Comparison of ENCODE assay signal across 11 cellular contexts in the genomic region with DNA sequence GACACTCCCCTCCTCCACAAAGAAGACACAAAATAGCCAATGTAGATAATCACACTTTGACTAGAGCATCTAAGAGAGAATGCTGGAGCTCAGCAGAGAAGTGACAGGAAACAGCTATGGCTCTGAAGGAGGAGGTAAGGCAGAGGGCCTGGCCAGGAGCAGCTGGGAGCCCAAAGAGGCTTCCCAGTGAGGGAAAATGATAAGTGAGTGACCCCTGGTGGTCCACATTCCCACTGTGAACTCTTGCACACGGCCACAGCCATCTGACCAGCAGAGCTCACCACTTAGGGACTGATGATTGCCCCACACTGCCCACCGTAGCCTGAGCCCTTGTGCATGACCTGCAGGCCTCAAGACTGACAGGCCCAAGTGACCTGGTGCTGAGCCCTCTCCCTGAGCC.
A peak's percentile ranks its signal among the peaks of the same experiment; 100 is the strongest.
DNase-seq lines count a peak whose midpoint lies in the region; ATAC-seq and TF ChIP-seq lines count a peak whose summit lies in the region.
"Had no signal": no experiment of that assay in that cellular context is flagged by ENCODE, and none has a peak within 500 bp of the region (broad histone marks: within the 10 kb centered on the region; RNA-seq: fewer than 3 reads in every experiment).

No MANE protein-coding gene starts in this region.

- H3K36me3 Mint-ChIP-seq in CD4-positive, alpha-beta memory T cell = no peaks in the 10 kb centered on the region
- H3K36me3 Mint-ChIP-seq: mesothelial cell of epicardium had no signal

- H3K27me3 Mint-ChIP-seq in CD4-positive, alpha-beta memory T cell = no peaks in the 10 kb centered on the region

- H3K4me3 ChIP-seq in SJCRH30 = no peak overlapping the region
- H3K4me3 ChIP-seq in CD4-positive, alpha-beta memory T cell (ENCODE audit: low read length in 2 of 2) = no peak overlapping the region

- CTCF ChIA-PET in CD4-positive, alpha-beta memory T cell (lab: Charles Lee; ENCODE audit: partially characterized antibody) = no interaction called here

- H3K27me3 ChIP-seq in SJCRH30 = no peaks in the 10 kb centered on the region
- no peaks in the 10 kb centered on the region for H3K27me3 ChIP-seq in CD4-positive, alpha-beta memory T cell (ENCODE audit: insufficient read depth, low read length)

- intact Hi-C loops in CD4-positive, alpha-beta memory T cell (cut with micrococcal nuclease) = no loop called here

- H3K9me3 Mint-ChIP-seq in CD4-positive, alpha-beta memory T cell = peaks cover 0 to 10% (median 6%) of the 10 kb centered on the region in 8 donors

- POLR2A ChIA-PET in CD4-positive, alpha-beta memory T cell (lab: Charles Lee; ENCODE audit: partially characterized antibody) = no interaction called here

- TF ChIP-seq CTCF in C4-2B (conservative IDR thresholded peaks at IDR 0.05) = peak; percentile 5; the same call in 1 of the 2 replicates

- no peaks in the 10 kb centered on the region for H3K9me3 ChIP-seq in SJCRH30 (replicated peaks)
- H3K9me3 ChIP-seq in CD4-positive, alpha-beta memory T cell (ENCODE audit: control insufficient read depth in 1 of 2, low read length in 2 of 2) = no peaks in the 10 kb centered on the region

- H3K27ac ChIP-seq in C4-2B (no peak overlapping the region), SJCRH30 (no peak overlapping the region)
- no peak overlapping the region for H3K27ac ChIP-seq in CD4-positive, alpha-beta memory T cell (ENCODE audit: low read depth, low read length)
- H3K27ac ChIP-seq: KMS-11 had no signal

- no peak overlapping the region for H3K27ac Mint-ChIP-seq in CD4-positive, alpha-beta memory T cell
- H3K27ac Mint-ChIP-seq: mesothelial cell of epicardium had no signal

- H3K4me1 ChIP-seq in SJCRH30 = no peaks in the 10 kb centered on the region
- H3K4me1 ChIP-seq in CD4-positive, alpha-beta memory T cell (ENCODE audit: insufficient read depth, low read length) = no peaks in the 10 kb centered on the region

- no peaks in the 10 kb centered on the region for H3K36me3 ChIP-seq in SJCRH30
- no peaks in the 10 kb centered on the region for H3K36me3 ChIP-seq in CD4-positive, alpha-beta memory T cell (ENCODE audit: insufficient read depth, low read length)

- H3K4me1 Mint-ChIP-seq in CD4-positive, alpha-beta memory T cell = no peaks in the 10 kb centered on the region

- ATAC-seq in GM19035 (IDR thresholded peaks at IDR 0.05; ENCODE audit: unreplicated experiment) (peak; percentile 69), HG02852 (IDR thresholded peaks at IDR 0.05; ENCODE audit: unreplicated experiment) (peak; percentile 74)
- ATAC-seq: Panc1 had no signal

- DNase-seq in SJCRH30 (peak; percentile 31 to 45), hepatic stellate cell (ENCODE audit: low spot score) (no peak), activated gamma-delta T cell (lab: John Stamatoyannopoulos, UW) (no peak), SHP77 (lab: John Stamatoyannopoulos, UW) (no peak)
- no peak for DNase-seq in CD4-positive, alpha-beta memory T cell

- H3K4me3 Mint-ChIP-seq in CD4-positive, alpha-beta memory T cell = no peak overlapping the region
- H3K4me3 Mint-ChIP-seq: mesothelial cell of epicardium had no signal

Comparison
In these comparisons a context has a peak if more than half of its experiments do, and no peak if none do; other contexts are left out.
1. DNase-seq: peak in SJCRH30 (2 of 2); none in hepatic stellate cell (single experiment), activated gamma-delta T cell (single experiment), SHP77 (0 of 2) and CD4-positive, alpha-beta memory T cell (0 of 5).